Comparison of ENCODE assay signal across 21 cellular contexts in the genomic region with DNA sequence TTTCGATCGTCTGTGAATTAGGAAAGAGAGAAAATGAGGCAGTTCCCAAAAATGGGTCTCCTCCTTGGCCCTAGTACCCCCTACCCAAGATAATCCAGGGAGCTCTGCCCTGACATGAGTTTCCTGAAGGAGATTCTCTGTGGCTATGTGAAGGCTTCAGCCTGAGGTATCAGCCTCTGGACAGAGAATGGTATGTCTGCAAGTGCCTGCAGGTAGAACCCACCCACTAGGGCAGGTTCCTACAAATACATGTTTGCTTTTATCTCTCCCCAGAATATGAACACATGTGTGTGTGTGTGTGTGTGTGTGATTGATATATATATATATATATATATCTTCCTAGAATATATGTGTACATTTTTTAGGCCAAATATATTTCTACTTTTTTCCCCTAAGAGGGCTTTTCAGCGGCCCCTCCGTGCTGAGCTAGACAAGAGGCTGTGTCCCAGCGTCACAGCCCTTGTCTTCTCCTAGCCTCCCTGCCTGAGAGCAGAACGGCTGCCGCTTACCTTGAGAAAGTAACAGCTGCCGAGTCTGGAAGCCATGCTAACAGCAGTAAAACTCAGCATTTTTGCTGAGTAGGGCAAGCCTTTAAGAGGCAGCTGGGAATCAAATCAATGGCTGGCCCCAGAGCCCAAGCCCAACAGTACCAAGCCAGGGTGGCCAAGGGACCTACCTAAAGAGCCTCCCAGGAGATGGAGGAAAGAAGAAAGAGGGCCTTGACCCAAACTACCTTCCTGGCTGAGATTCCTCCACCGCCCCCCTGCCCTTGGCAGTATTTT. TPM values are rescaled to one million over a fixed set of nuclear protein-coding genes. Genes with fewer than 3 reads are reported as not detected.
DNase-seq lines count a peak whose midpoint lies in the region; ATAC-seq and TF ChIP-seq lines count a peak whose summit lies in the region.
"Had no signal": no experiment of that assay in that cellular context is flagged by ENCODE, and none has a peak within 500 bp of the region (broad histone marks: within the 10 kb centered on the region; RNA-seq: fewer than 3 reads in every experiment).

No MANE protein-coding gene starts in this region.

- H3K4me3 ChIP-seq in breast epithelium (peak overlapping the region in 2 of 3 donors; percentile 67 to 78), MG63 (no peak overlapping the region)
- H3K4me3 ChIP-seq: esophagus muscularis mucosa, Peyer's patch had no signal

- no TSS peak for BruUV-seq in MCF 10A (replicated peaks; lab: Mats Ljungman, UMichigan)

- TF ChIP-seq POLR2A in breast epithelium (IDR thresholded peaks at IDR 0.05): no peak

- H3K36me3 ChIP-seq in breast epithelium (no peaks in the 10 kb centered on the region), MG63 (no peaks in the 10 kb centered on the region)
- H3K36me3 ChIP-seq: esophagus muscularis mucosa, Peyer's patch, right atrium auricular region had no signal

- POLR2A ChIA-PET in MCF 10A (lab: Yijun Ruan, JAX): no interaction called here

- CTCF ChIA-PET in MCF 10A (lab: Yijun Ruan, JAX): interaction anchor here (0.8 kb wide), 1 partner anchor 1197 kb away, joined by 5 read pairs; no protein-coding TSS in a partner anchor

- no peak for TF ChIP-seq CTCF in breast epithelium (IDR thresholded peaks at IDR 0.05)
- no peak for TF ChIP-seq CTCF in MCF 10A (IDR thresholded peaks at IDR 0.05; ENCODE audit: unreplicated experiment)
- no peak for TF ChIP-seq CTCF in brain (conservative IDR thresholded peaks at IDR 0.05)
- no peak for TF ChIP-seq CTCF in HFFc6 (IDR thresholded peaks at IDR 0.05)

- H3K27me3 Mint-ChIP-seq in MCF 10A (ENCODE audit: insufficient read depth, unreplicated experiment) (peaks cover 16% of the 10 kb centered on the region), brain (peaks cover 47% of the 10 kb centered on the region), HFFc6 (ENCODE audit: insufficient read depth) (peaks cover 4% of the 10 kb centered on the region; the same call in 1 of the 2 replicates)

- H3K9me3 ChIP-seq in breast epithelium (no peaks in the 10 kb centered on the region), MG63 (no peaks in the 10 kb centered on the region)
- H3K9me3 ChIP-seq: esophagus muscularis mucosa, Peyer's patch, right atrium auricular region had no signal

- ATAC-seq in left lobe of liver (no peak), HG03159 (IDR thresholded peaks at IDR 0.05; ENCODE audit: unreplicated experiment) (no peak)
- ATAC-seq: HCT116 had no signal

- H3K27me3 ChIP-seq in breast epithelium (peaks cover 5 to 10% of the 10 kb centered on the region in 2 donors), MG63 (peaks cover 17% of the 10 kb centered on the region)

- DNase-seq in breast epithelium (ENCODE audit: low spot score in 2 of 2) (no peak), MCF 10A (ENCODE audit: unreplicated experiment) (no peak), left kidney (ENCODE audit: low read depth, low spot score) (peak; percentile 25), HFFc6 (no peak), left lobe of liver (ENCODE audit: low spot score) (no peak), MG63 (no peak)
- DNase-seq: activated CD4-positive, alpha-beta T cell treated with anti-CD3 and anti-CD28 coated beads, Interleukin-2, amount 50 U/mL, for 4 hours; activated naive CD4-positive, alpha-beta T cell treated with anti-CD3 and anti-CD28 coated beads, Interleukin-2, amount 50 U/mL, for 16 hours; activated T-cell treated with anti-CD3 and anti-CD28 coated beads, Interleukin-2, amount 50 U/mL, for 1 hour; dermis blood vessel endothelial cell; DMS79; Karpas-422; NCI-H526 treated with DMSO at 0.1 percent for 48 hours; Peyer's patch had no signal

- intact Hi-C loops in breast epithelium (cut with DNase I; ENCODE audit: low total_unique reads) (no loop called here), MCF 10A (cut with micrococcal nuclease) (no loop called here)

- H3K4me1 Mint-ChIP-seq in MCF 10A (ENCODE audit: insufficient read depth, unreplicated experiment): no peaks in the 10 kb centered on the region
- H3K4me1 Mint-ChIP-seq in brain: peaks cover 58% of the 10 kb centered on the region
- no peaks in the 10 kb centered on the region for H3K4me1 Mint-ChIP-seq in HFFc6 (ENCODE audit: low read depth)

- peak overlapping the region; percentile 29 to 52 for H3K27ac ChIP-seq in breast epithelium
- H3K27ac ChIP-seq: esophagus muscularis mucosa, Peyer's patch, right atrium auricular region had no signal

- no peak overlapping the region for H3K4me3 Mint-ChIP-seq in MCF 10A (ENCODE audit: unreplicated experiment)
- H3K4me3 Mint-ChIP-seq in brain: peak overlapping the region; percentile 91 to 99 (median 97)
- H3K4me3 Mint-ChIP-seq in HFFc6: no peak overlapping the region
- H3K4me3 Mint-ChIP-seq: memory B cell; stimulated activated naive CD8-positive, alpha-beta T cell treated with anti-CD3 and anti-CD28 coated beads, Interleukin-15, Interleukin-2, amounts not matched to agents 100 ng/mL and 50 ng/mL, for 24 hours had no signal

- H3K9me3 Mint-ChIP-seq in MCF 10A (ENCODE audit: unreplicated experiment) (peaks cover 8% of the 10 kb centered on the region), brain (peaks cover 0 to 10% (median 0%) of the 10 kb centered on the region in 5 experiments), HFFc6 (peaks cover 39% of the 10 kb centered on the region)

- H3K4me1 ChIP-seq in breast epithelium: no peaks in the 10 kb centered on the region

- H3K27ac Mint-ChIP-seq in MCF 10A (ENCODE audit: low read depth, unreplicated experiment): no peak overlapping the region
- peak overlapping the region in 4 of 5 experiments; percentile 80 to 97 (median 92) for H3K27ac Mint-ChIP-seq in brain
- no peak overlapping the region for H3K27ac Mint-ChIP-seq in HFFc6
- H3K27ac Mint-ChIP-seq: memory B cell; stimulated activated naive CD8-positive, alpha-beta T cell treated with anti-CD3 and anti-CD28 coated beads, Interleukin-15, Interleukin-2, amounts not matched to agents 100 ng/mL and 50 ng/mL, for 24 hours had no signal

- H3K36me3 Mint-ChIP-seq in MCF 10A (ENCODE audit: insufficient read depth, unreplicated experiment) (peaks cover 5% of the 10 kb centered on the region), brain (peaks cover 8% of the 10 kb centered on the region), HFFc6 (ENCODE audit: low read depth) (0 out of 2 replicates have a peak, but pooled peaks cover 4% of the 10 kb centered on the region)
- H3K36me3 Mint-ChIP-seq: memory B cell had no signal

RNA-seq across cellular contexts. Expression of gene BRINP1, which starts 2.1 kb away (rescaled TPM):
- total RNA-seq in breast epithelium: 10 to 100 TPM in 1 of 3 donors, 1 to 10 TPM in 1, not detected in 1; 8.8 to 27.5 TPM
- not detected in 2 replicates for total RNA-seq in MCF 10A (2022)
- 25.0 TPM for polyA plus RNA-seq in brain (ENCODE audit: insufficient read depth, low read depth, low replicate concordance)
- total RNA-seq in HFFc6 (2021; fragmentation: NEBNext Ultra II Directional; extraction: Animal tissue kit (Norgen Biotek cat#: 25700)): not detected
- total RNA-seq in left lobe of liver: 0.25 TPM
- 0.49 TPM in 1 of 2 replicates, not detected in the other for total RNA-seq in MG63 (2014; rRNA removed; shearing (Covaris generic); ENCODE audit: low replicate concordance)
- total RNA-seq: dermis blood vessel endothelial cell, esophagus muscularis mucosa had no signal

Comparison
In these comparisons a context has a peak if more than half of its experiments do, and no peak if none do; other contexts are left out.
1. H3K27ac Mint-ChIP-seq: peak in brain (4 of 5); none in MCF 10A (single experiment) and HFFc6 (single experiment).
2. H3K4me3 Mint-ChIP-seq: peak in brain (5 of 5); none in MCF 10A (single experiment) and HFFc6 (single experiment).